15 cellular contexts compared by ENCODE assay signal in the genomic region with DNA sequence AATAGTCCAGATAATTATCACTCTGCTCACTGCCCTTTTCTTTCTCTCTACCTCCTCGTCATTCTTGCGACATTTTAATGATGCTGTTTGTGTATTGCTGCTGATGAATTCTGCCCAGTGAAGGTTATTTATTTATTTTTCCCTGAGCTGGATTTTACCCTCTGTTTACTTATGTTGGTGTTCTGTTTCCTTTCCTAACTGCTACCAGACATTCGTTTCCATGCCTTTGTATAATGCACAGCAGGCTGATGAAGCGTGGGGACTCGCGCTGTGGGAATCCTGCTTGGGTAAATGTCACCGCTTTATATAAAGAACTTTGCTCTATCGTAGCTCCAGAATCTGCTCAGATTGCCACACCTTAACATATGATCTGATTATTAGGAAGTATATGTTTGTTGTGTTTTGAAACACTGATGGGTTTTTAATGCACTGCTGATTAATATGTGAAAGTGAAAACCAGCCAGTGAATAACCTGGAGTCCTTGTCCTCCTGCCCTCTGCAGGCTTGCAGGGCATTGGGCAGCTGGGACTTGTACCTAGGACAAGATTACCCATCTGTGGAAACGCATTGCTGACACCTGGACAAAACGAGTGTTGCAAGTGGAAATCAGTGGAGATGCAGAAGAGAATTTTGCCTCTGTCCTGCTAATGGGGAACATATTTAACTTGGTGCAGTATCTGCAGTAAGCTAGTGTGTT.
A peak's percentile ranks its signal among the peaks of the same experiment; 100 is the strongest.
DNase-seq lines count a peak whose midpoint lies in the region; ATAC-seq and TF ChIP-seq lines count a peak whose summit lies in the region.
"Had no signal": no experiment of that assay in that cellular context is flagged by ENCODE, and none has a peak within 500 bp of the region (broad histone marks: within the 10 kb centered on the region; RNA-seq: fewer than 3 reads in every experiment).

No MANE protein-coding gene starts in this region.

- H3K14ac ChIP-seq in IMR-90 (replicated peaks; ENCODE audit: low read depth, low read length) (no peak overlapping the region), neuronal stem cell (ENCODE audit: low read length) (no peak overlapping the region)

- H2BK12ac ChIP-seq in neuronal stem cell (ENCODE audit: low read length), result no peak overlapping the region

- no peak overlapping the region for H3K4ac ChIP-seq in IMR-90 (ENCODE audit: low read depth, low read length)
- H3K4ac ChIP-seq in neuronal stem cell (ENCODE audit: low read length), result no peak overlapping the region

- TF ChIP-seq EP300 in sigmoid colon (IDR thresholded peaks at IDR 0.05), result no peak

- TF ChIP-seq CTCF in IMR-90 (conservative IDR thresholded peaks at IDR 0.05; ENCODE audit: low read depth, low read length), result no peak
- peak; percentile 17 for TF ChIP-seq CTCF in epithelial cell of proximal tubule (conservative IDR thresholded peaks at IDR 0.05; ENCODE audit: low read depth, low read length)
- peak in 1 of 6 experiments; percentile 29 for TF ChIP-seq CTCF in Peyer's patch (IDR thresholded peaks at IDR 0.05)
- TF ChIP-seq CTCF in sigmoid colon (IDR thresholded peaks at IDR 0.05), result no peak

- no peak overlapping the region for H2AK5ac ChIP-seq in IMR-90 (ENCODE audit: low read depth, low read length)
- no peak overlapping the region for H2AK5ac ChIP-seq in neuronal stem cell (ENCODE audit: low read depth, low read length)

- H4K91ac ChIP-seq in IMR-90 (ENCODE audit: insufficient read depth, low read depth, low read length), result no peak overlapping the region
- no peak overlapping the region for H4K91ac ChIP-seq in neuronal stem cell (ENCODE audit: low read depth, low read length, poor library complexity)

- H2BK120ac ChIP-seq in IMR-90 (ENCODE audit: low read depth, low read length) (no peak overlapping the region), neuronal stem cell (ENCODE audit: low read depth, low read length) (no peak overlapping the region)

- H3K18ac ChIP-seq in IMR-90 (ENCODE audit: low read depth, low read length) (no peak overlapping the region), neuronal stem cell (ENCODE audit: low read length) (no peak overlapping the region)

- no peak overlapping the region for H3K4me3 ChIP-seq in IMR-90 (ENCODE audit: insufficient read depth, low read depth, low read length)
- peak overlapping the region; percentile 24 for H3K4me3 ChIP-seq in epithelial cell of proximal tubule (ENCODE audit: low read depth, low read length)
- no peak overlapping the region for H3K4me3 ChIP-seq in neuronal stem cell (ENCODE audit: low read length in 2 of 2)
- H3K4me3 ChIP-seq in Peyer's patch, result no peak overlapping the region
- H3K4me3 ChIP-seq in sigmoid colon, result peak overlapping the region in 2 of 4 donors; percentile 17
- H3K4me3 ChIP-seq: cardiac muscle cell had no signal

- H3K4me2 ChIP-seq in IMR-90 (ENCODE audit: low read depth, low read length), result peak overlapping the region; percentile 48; the same call in 1 of the 2 replicates
- H3K4me2 ChIP-seq in neuronal stem cell (ENCODE audit: insufficient read depth, low read length, poor library complexity, severe bottlenecking), result no peak overlapping the region

- H3K27me3 ChIP-seq in IMR-90 (ENCODE audit: control insufficient read depth, insufficient read depth, low read length) (no peaks in the 10 kb centered on the region), neuronal stem cell (ENCODE audit: control insufficient read depth in 3 of 3, insufficient read depth in 3 of 3, low read depth in 1 of 3, low read length in 3 of 3) (no peaks in the 10 kb centered on the region), Peyer's patch (no peaks in the 10 kb centered on the region), sigmoid colon (no peaks in the 10 kb centered on the region)
- H3K27me3 ChIP-seq: cardiac muscle cell had no signal

- H3K79me1 ChIP-seq in IMR-90 (ENCODE audit: low read depth in 1 of 2, low read length in 2 of 2), result no peaks in the 10 kb centered on the region
- no peaks in the 10 kb centered on the region for H3K79me1 ChIP-seq in neuronal stem cell (ENCODE audit: low read depth, low read length)

- WGBS in IMR-90 (ENCODE audit: extremely low coverage in 2 of 2, insufficient read length in 1 of 2), 2 experiments, result 0% methylated on average over 2 of the region's 10 CpGs; no CpG with 5 or more reads in 1 of the 2 experiments
- WGBS in neuronal stem cell (ENCODE audit: extremely low coverage in 2 of 2, insufficient read length in 2 of 2, insufficient replicate concordance in 1 of 2), 2 donors, result no CpG with 5 or more reads among the region's 10 CpGs
- WGBS in sigmoid colon, 2 donors, result 11 to 43% methylated on average over 10 of the region's 10 CpGs

- no peaks in the 10 kb centered on the region for H4K20me1 ChIP-seq in IMR-90 (ENCODE audit: insufficient read depth, low read length)

- H4K8ac ChIP-seq in IMR-90 (ENCODE audit: low read depth in 2 of 2, low read length in 2 of 2) (no peak overlapping the region), neuronal stem cell (ENCODE audit: low read depth, low read length) (no peak overlapping the region)

- no peak for TF ChIP-seq POLR2A in IMR-90 (IDR thresholded peaks at IDR 0.05; ENCODE audit: low read depth, low read length)
- TF ChIP-seq POLR2A in Peyer's patch (IDR thresholded peaks at IDR 0.05), result no peak
- no peak for TF ChIP-seq POLR2A in sigmoid colon (IDR thresholded peaks at IDR 0.05)

- POLR2A ChIA-PET in IMR-90 (lab: Charles Lee; ENCODE audit: unreplicated experiment), result no interaction called here

- no TSS peak for BruUV-seq in IMR-90 (replicated peaks; lab: Mats Ljungman, UMichigan)

- intact Hi-C loops in IMR-90 (cut with micrococcal nuclease), result no loop called here
- intact Hi-C loops in sigmoid colon (cut with DNase I), result no loop called here

- CTCF ChIA-PET in IMR-90 (lab: Yijun Ruan, JAX), result no interaction called here

- dilution Hi-C loops in IMR-90 (cut with HindIII; ENCODE audit: low sequenced_read_pairs, unreplicated experiment), result no loop called here

- H2AFZ ChIP-seq in IMR-90 (replicated peaks; ENCODE audit: low read length, poor library complexity) (no peak overlapping the region), neuronal stem cell (ENCODE audit: low read length) (peak overlapping the region; percentile 23)

- H3K4me1 ChIP-seq in IMR-90 (ENCODE audit: control insufficient read depth, insufficient read depth, low read length) (no peaks in the 10 kb centered on the region; the same call in 1 of the 2 replicates), neuronal stem cell (ENCODE audit: control insufficient read depth in 2 of 2, insufficient read depth in 1 of 2, low read depth in 1 of 2, low read length in 2 of 2) (peaks cover 3 to 8% of the 10 kb centered on the region in 2 donors), Peyer's patch (no peaks in the 10 kb centered on the region), sigmoid colon (peaks cover 0 to 15% (median 3%) of the 10 kb centered on the region in 4 donors)

- H3K36me3 ChIP-seq in IMR-90 (ENCODE audit: control insufficient read depth, insufficient read depth, low read length) (no peaks in the 10 kb centered on the region), neuronal stem cell (replicated peaks in 1 of 2; ENCODE audit: control insufficient read depth in 2 of 2, insufficient read depth in 2 of 2, low read length in 2 of 2) (no peaks in the 10 kb centered on the region), Peyer's patch (no peaks in the 10 kb centered on the region), sigmoid colon (no peaks in the 10 kb centered on the region)
- H3K36me3 ChIP-seq: cardiac muscle cell had no signal

- no peak overlapping the region for H2BK20ac ChIP-seq in IMR-90 (ENCODE audit: low read depth, low read length)

- H3K9me1 ChIP-seq in IMR-90 (ENCODE audit: insufficient read depth, low read length), result no peaks in the 10 kb centered on the region

- H2BK5ac ChIP-seq in IMR-90 (ENCODE audit: low read depth, low read length, poor library complexity, severe bottlenecking), result no peak overlapping the region
- H2BK5ac ChIP-seq in neuronal stem cell (ENCODE audit: low read length), result no peak overlapping the region

- DNase-seq in IMR-90 (peak; percentile 5), NCI-H69 (lab: John Stamatoyannopoulos, UW) (peak; percentile 97), epithelial cell of proximal tubule (ENCODE audit: low read depth) (no peak), neuronal stem cell (ENCODE audit: low spot score) (no peak), Peyer's patch (no peak), sigmoid colon (no peak)
- DNase-seq: activated CD4-positive, alpha-beta T cell treated with anti-CD3 and anti-CD28 coated beads, Interleukin-2, amount 50 U/mL, for 4 hours; activated effector memory CD4-positive, alpha-beta T cell treated with Interleukin-2 at 50 U/mL for 16 hours; EL; H9; NCI-H1694 treated with DMSO at 0.1 percent for 48 hours had no signal

- in situ Hi-C loops in IMR-90 (cut with MboI; ENCODE audit: low sequenced_read_pairs), result no loop called here

- peaks cover 1% of the 10 kb centered on the region; the same call in 1 of the 2 replicates for H3K9me3 ChIP-seq in IMR-90 (ENCODE audit: control insufficient read depth, insufficient read depth, low read length)
- no peaks in the 10 kb centered on the region for H3K9me3 ChIP-seq in neuronal stem cell (replicated peaks in 1 of 2; ENCODE audit: control insufficient read depth in 2 of 2, insufficient read depth in 1 of 2, low read depth in 1 of 2, low read length in 2 of 2)
- H3K9me3 ChIP-seq in Peyer's patch, result no peaks in the 10 kb centered on the region
- H3K9me3 ChIP-seq in sigmoid colon, result no peaks in the 10 kb centered on the region

- no peak overlapping the region for H3K56ac ChIP-seq in IMR-90 (ENCODE audit: extremely low read depth, insufficient read depth, low read length)

- H3K27ac ChIP-seq in IMR-90 (ENCODE audit: insufficient read depth, low read length) (no peak overlapping the region), neuronal stem cell (replicated peaks; ENCODE audit: low read length) (no peak overlapping the region), Peyer's patch (no peak overlapping the region), sigmoid colon (no peak overlapping the region)
- H3K27ac ChIP-seq: C4-2B, cardiac muscle cell had no signal

- no peak overlapping the region for H3K23ac ChIP-seq in IMR-90 (ENCODE audit: low read depth, low read length)
- no peak overlapping the region for H3K23ac ChIP-seq in neuronal stem cell (ENCODE audit: low read depth, low read length, poor library complexity)

- no peak overlapping the region for H4K5ac ChIP-seq in IMR-90 (ENCODE audit: low read depth, low read length)

- H3K9ac ChIP-seq in IMR-90 (ENCODE audit: low read depth, low read length) (no peak overlapping the region), neuronal stem cell (ENCODE audit: low read depth, low read length, poor library complexity) (no peak overlapping the region)

- H2AK9ac ChIP-seq in IMR-90 (replicated peaks; ENCODE audit: low read depth, low read length, poor library complexity), result no peak overlapping the region

- ATAC-seq in IMR-90 (ENCODE audit: low read depth) (peak; percentile 77), GM19351 (IDR thresholded peaks at IDR 0.05; ENCODE audit: unreplicated experiment) (no peak), HG02571 (IDR thresholded peaks at IDR 0.05; ENCODE audit: unreplicated experiment) (no peak)

- H2BK15ac ChIP-seq in IMR-90 (ENCODE audit: low read depth, low read length) (no peak overlapping the region), neuronal stem cell (ENCODE audit: low read length) (no peak overlapping the region)

- TF ChIP-seq RAD21 in IMR-90 (IDR thresholded peaks at IDR 0.05; ENCODE audit: low read length), result no peak

TF ChIP-seq in IMR-90, 13 proteins besides CTCF, POLR2A, EP300 and RAD21 (continues in another document):
- peak; percentile 20; the same call in 1 of the 2 replicates for TF ChIP-seq CEBPB (IDR thresholded peaks at IDR 0.05; ENCODE audit: low read depth, low read length)

Comparison
In these comparisons a context has a peak if more than half of its experiments do, and no peak if none do; other contexts are left out.
1. DNase-seq: peak in IMR-90 (single experiment) and NCI-H69 (single experiment); none in epithelial cell of proximal tubule (single experiment), neuronal stem cell (single experiment), Peyer's patch (0 of 3) and sigmoid colon (single experiment).